ENCODE assay signal across 8 cellular contexts in genomic region chr12:57745485-57745881, GRCh38. TPM values are rescaled to one million over a fixed set of nuclear protein-coding genes. Genes with fewer than 3 reads are reported as not detected.
DNase-seq lines count a peak whose midpoint lies in the region; ATAC-seq and TF ChIP-seq lines count a peak whose summit lies in the region.

No MANE protein-coding gene starts in this region.

- H3K4me1 ChIP-seq in adrenal gland (replicated peaks in 1 of 2) = peaks cover 7 to 13% of the 10 kb centered on the region in 2 donors
- H3K4me1 ChIP-seq in thyroid gland = peaks cover 0 to 10% of the 10 kb centered on the region in 2 donors

- TF ChIP-seq POLR2A in adrenal gland (IDR thresholded peaks at IDR 0.05) (no peak), thyroid gland (IDR thresholded peaks at IDR 0.05) (no peak)

- no peaks in the 10 kb centered on the region for H3K27me3 Mint-ChIP-seq in activated T-cell treated with anti-CD3 and anti-CD28 coated beads, Interleukin-2, amount 50 U/mL, for 24 hours

- peak overlapping the region; percentile 93 for H3K4me3 Mint-ChIP-seq in activated T-cell treated with anti-CD3 and anti-CD28 coated beads, Interleukin-2, amount 50 U/mL, for 24 hours

- H3K9me3 ChIP-seq in adrenal gland (replicated peaks in 1 of 3) (no peaks in the 10 kb centered on the region), thyroid gland (no peaks in the 10 kb centered on the region)

- no peak for TF ChIP-seq CTCF in adrenal gland (IDR thresholded peaks at IDR 0.05)
- no peak for TF ChIP-seq CTCF in thyroid gland (IDR thresholded peaks at IDR 0.05)

- peaks cover 67% of the 10 kb centered on the region for H3K36me3 Mint-ChIP-seq in activated T-cell treated with anti-CD3 and anti-CD28 coated beads, Interleukin-2, amount 50 U/mL, for 24 hours (ENCODE audit: low read depth)

- H3K27ac ChIP-seq in adrenal gland = peak overlapping the region in 4 of 5 donors; percentile 85 to 99 (median 97)
- H3K27ac ChIP-seq in thyroid gland = peak overlapping the region; percentile 94 to 96 (median 95)

- H3K4me3 ChIP-seq in adrenal gland (peak overlapping the region in 3 of 4 donors; percentile 89 to 99 (median 91)), thyroid gland (replicated peaks in 1 of 3) (peak overlapping the region; percentile 54 to 88 (median 76))

- 28 to 33% (median 29%) methylated on average over 5 to 8 of the region's 8 CpGs for WGBS in adrenal gland, 4 donors
- WGBS in thyroid gland, 2 donors = 39% methylated on average over 8 of the region's 8 CpGs

- peak overlapping the region; percentile 96 for H3K27ac Mint-ChIP-seq in activated T-cell treated with anti-CD3 and anti-CD28 coated beads, Interleukin-2, amount 50 U/mL, for 24 hours

- H3K27me3 ChIP-seq in adrenal gland = peaks cover 7% of the 10 kb centered on the region
- no peaks in the 10 kb centered on the region for H3K27me3 ChIP-seq in thyroid gland

- H3K4me1 Mint-ChIP-seq in activated T-cell treated with anti-CD3 and anti-CD28 coated beads, Interleukin-2, amount 50 U/mL, for 24 hours (ENCODE audit: low read depth) = peaks cover 66% of the 10 kb centered on the region

- peak; percentile 47 for DNase-seq in activated T-cell treated with anti-CD3 and anti-CD28 coated beads, Interleukin-2, amount 50 U/mL, for 24 hours
- DNase-seq in activated T-cell treated with anti-CD3 and anti-CD28 coated beads for 4 hours (no peak), adrenal gland (peak in 1 of 7 donors; percentile 33), left colon (no peak), thyroid gland (no peak), NOMO-1 (lab: John Stamatoyannopoulos, UW; ENCODE audit: unreplicated experiment in 2 of 2) (no peak), HT-29 (ENCODE audit: low spot score) (no peak)

- no peaks in the 10 kb centered on the region for H3K9me3 Mint-ChIP-seq in activated T-cell treated with anti-CD3 and anti-CD28 coated beads, Interleukin-2, amount 50 U/mL, for 24 hours

- ATAC-seq in left colon (peak; percentile 8), HG03469 (IDR thresholded peaks at IDR 0.05; ENCODE audit: unreplicated experiment) (no peak)

- intact Hi-C loops in adrenal gland (cut with DNase I) (no loop called here), left colon (cut with DNase I, micrococcal nuclease) (no loop called here), thyroid gland (cut with DNase I) (no loop called here)

- H3K36me3 ChIP-seq in adrenal gland (replicated peaks in 1 of 2) (peaks cover 0 to 41% of the 10 kb centered on the region in 2 donors), thyroid gland (peaks cover 25 to 27% of the 10 kb centered on the region in 2 donors)

RNA-seq across cellular contexts. Expression of gene TSPAN31, which starts 0.6 kb away (rescaled TPM):
- total RNA-seq in adrenal gland = 100 to 1,000 TPM in 1 of 8 donors, 10 to 100 TPM in 7; 44.2 to 115 (median 61.6) TPM
- 10 to 100 TPM; 25.3 to 50.7 (median 45.1) TPM for polyA plus RNA-seq in adrenal gland
- 10 to 100 TPM; 28.9 to 40.6 TPM for total RNA-seq in left colon
- 100 to 1,000 TPM; 110 to 166 (median 137) TPM for total RNA-seq in thyroid gland
- total RNA-seq in HT-29 (2014; rRNA removed; shearing (Covaris generic)) = 35.0 and 42.9 TPM in 2 replicates

RNA-seq across cellular contexts. Expression of gene CDK4, which starts 6.6 kb away (rescaled TPM):
- 100 to 1,000 TPM in 7 of 8 donors, 10 to 100 TPM in 1; 90.9 to 197 (median 143) TPM for total RNA-seq in adrenal gland
- 10 to 100 TPM; 46.8 to 78.8 (median 66.1) TPM for polyA plus RNA-seq in adrenal gland
- total RNA-seq in left colon = 10 to 100 TPM; 38.4 to 46.0 TPM
- total RNA-seq in thyroid gland = 100 to 1,000 TPM in 3 of 4 donors, 10 to 100 TPM in 1; 95.2 to 137 (median 113) TPM
- 310 and 345 TPM in 2 replicates for total RNA-seq in HT-29 (2014; rRNA removed; shearing (Covaris generic))

RNA-seq across cellular contexts. Expression of gene AGAP2, which starts 6.9 kb away (rescaled TPM):
- total RNA-seq in adrenal gland (1 to 10 TPM in 7 of 8 donors, under 1 TPM in 1; 0.97 to 4.0 (median 2.0) TPM), left colon (1 to 10 TPM in 1 of 2 donors, under 1 TPM in 1; 0.92 to 1.5 TPM), thyroid gland (1 to 10 TPM in 1 of 4 donors, under 1 TPM in 3; 0.45 to 1.3 (median 0.80) TPM)
- 1 to 10 TPM; 1.9 to 8.1 (median 2.6) TPM for polyA plus RNA-seq in adrenal gland
- 1.9 and 4.0 TPM in 2 replicates for total RNA-seq in HT-29 (2014; rRNA removed; shearing (Covaris generic))

RNA-seq across cellular contexts. Expression of gene MARCHF9, which starts 9.4 kb away (rescaled TPM):
- total RNA-seq in adrenal gland (10 to 100 TPM in 7 of 8 donors, 1 to 10 TPM in 1; 8.2 to 23.4 (median 16.6) TPM), left colon (10 to 100 TPM; 12.2 to 13.1 TPM), thyroid gland (10 to 100 TPM; 17.5 to 25.1 (median 21.4) TPM)
- polyA plus RNA-seq in adrenal gland = 10 to 100 TPM in 2 of 3 donors, 1 to 10 TPM in 1; 9.5 to 45.1 (median 44.0) TPM
- total RNA-seq in HT-29 (2014; rRNA removed; shearing (Covaris generic)) = 9.4 and 12.3 TPM in 2 replicates

RNA-seq across cellular contexts. Expression of gene CYP27B1, which starts 21.4 kb away (rescaled TPM):
- total RNA-seq in adrenal gland = 10 to 100 TPM in 1 of 8 donors, 1 to 10 TPM in 6, under 1 TPM in 1; 0.48 to 10.4 (median 3.1) TPM
- polyA plus RNA-seq in adrenal gland = 1 to 10 TPM; 2.5 to 3.8 (median 3.5) TPM
- 1 to 10 TPM in 1 of 2 donors, under 1 TPM in 1; 0.87 to 1.7 TPM for total RNA-seq in left colon
- 10 to 100 TPM in 2 of 4 donors, 1 to 10 TPM in 2; 2.7 to 13.0 (median 10.0) TPM for total RNA-seq in thyroid gland
- total RNA-seq in HT-29 (2014; rRNA removed; shearing (Covaris generic)) = 7.0 and 11.0 TPM in 2 replicates
